ENCODE assay signal across 1 cellular context in genomic region chr5:73617510-73618279, GRCh38.
TF ChIP-seq lines count a peak whose summit lies in the region.

No MANE protein-coding gene starts in this region.

TF ChIP-seq in HepG2, 621 proteins besides CTCF, POLR2A, EP300 and RAD21 (continued from another document):
- TF ChIP-seq CHD2 (IDR thresholded peaks at IDR 0.05; ENCODE audit: low read depth, low read length) (no peak), RFX1 (IDR thresholded peaks at IDR 0.05) (no peak), IRF2 (CRISPR knock-in tag; IDR thresholded peaks at IDR 0.05) (no peak), PITX1 (CRISPR knock-in tag; IDR thresholded peaks at IDR 0.05) (0 out of 2 replicates have a peak, but pooled peaks have one; percentile 45)
